ENCODE assay signal across 1 cellular context in the genomic region with DNA sequence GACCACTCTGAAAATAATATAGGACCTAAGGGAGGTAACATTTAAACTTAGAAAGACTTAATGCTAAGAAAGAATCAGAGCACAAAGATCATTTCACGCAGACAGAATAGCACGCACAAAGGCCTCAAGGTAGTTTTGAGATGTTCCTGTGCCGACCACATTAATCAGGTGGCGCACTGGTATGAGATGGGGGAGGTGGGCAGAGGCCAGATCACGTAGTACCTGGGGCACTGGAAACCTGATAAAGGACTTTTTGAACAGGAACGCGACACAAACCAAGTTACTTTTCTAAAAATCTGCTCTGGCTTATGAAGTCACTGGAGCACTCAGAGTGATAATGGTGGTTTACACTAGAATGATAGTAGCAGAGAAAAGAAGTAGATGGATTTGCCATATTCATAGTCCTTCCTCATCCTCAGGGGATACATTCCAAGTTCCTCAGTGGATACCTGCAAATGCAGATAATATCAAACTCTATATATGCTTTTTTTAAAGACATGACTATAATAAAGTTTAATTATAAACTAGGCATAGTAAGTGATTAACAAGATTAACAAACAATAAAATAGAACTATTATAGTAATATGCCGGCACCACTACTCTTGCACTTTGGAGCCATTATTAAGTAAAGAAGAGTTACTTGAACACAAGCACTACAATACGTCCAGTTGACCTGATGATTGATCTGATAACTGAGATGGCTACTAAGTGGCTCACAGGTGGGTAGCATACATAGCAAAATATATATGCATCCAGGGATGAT.
TF ChIP-seq lines count a peak whose summit lies in the region.

No MANE protein-coding gene starts in this region.

TF ChIP-seq in HepG2, 621 proteins besides CTCF, POLR2A, EP300 and RAD21 (continued from another document):
- TF ChIP-seq ZNF496 (CRISPR knock-in tag; IDR thresholded peaks at IDR 0.05; ENCODE audit: insufficient replicate concordance) (no peak), ZNF7 (CRISPR knock-in tag; IDR thresholded peaks at IDR 0.05) (no peak), FOXO1 (CRISPR knock-in tag; IDR thresholded peaks at IDR 0.05) (no peak), ZNF589 (CRISPR knock-in tag; conservative IDR thresholded peaks at IDR 0.05) (no peak), RAD51 (IDR thresholded peaks at IDR 0.05; ENCODE audit: borderline replicate concordance) (no peak), ETV6 (CRISPR knock-in tag; conservative IDR thresholded peaks at IDR 0.05) (no peak), ARNT (IDR thresholded peaks at IDR 0.05) (no peak), CREM (IDR thresholded peaks at IDR 0.05) (no peak), CREM (CRISPR knock-in tag; IDR thresholded peaks at IDR 0.05) (no peak), BCL6 (CRISPR knock-in tag; IDR thresholded peaks at IDR 0.05) (no peak), KLF9 (CRISPR knock-in tag; IDR thresholded peaks at IDR 0.05; ENCODE audit: low read depth) (no peak)
- TF ChIP-seq, protein P1, sequence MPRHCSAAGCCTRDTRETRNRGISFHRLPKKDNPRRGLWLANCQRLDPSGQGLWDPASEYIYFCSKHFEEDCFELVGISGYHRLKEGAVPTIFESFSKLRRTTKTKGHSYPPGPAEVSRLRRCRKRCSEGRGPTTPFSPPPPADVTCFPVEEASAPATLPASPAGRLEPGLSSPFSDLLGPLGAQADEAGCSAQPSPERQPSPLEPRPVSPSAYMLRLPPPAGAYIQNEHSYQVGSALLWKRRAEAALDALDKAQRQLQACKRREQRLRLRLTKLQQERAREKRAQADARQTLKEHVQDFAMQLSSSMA (CRISPR knock-in tag; IDR thresholded peaks at IDR 0.05), result no peak
- TF ChIP-seq, protein P2, sequence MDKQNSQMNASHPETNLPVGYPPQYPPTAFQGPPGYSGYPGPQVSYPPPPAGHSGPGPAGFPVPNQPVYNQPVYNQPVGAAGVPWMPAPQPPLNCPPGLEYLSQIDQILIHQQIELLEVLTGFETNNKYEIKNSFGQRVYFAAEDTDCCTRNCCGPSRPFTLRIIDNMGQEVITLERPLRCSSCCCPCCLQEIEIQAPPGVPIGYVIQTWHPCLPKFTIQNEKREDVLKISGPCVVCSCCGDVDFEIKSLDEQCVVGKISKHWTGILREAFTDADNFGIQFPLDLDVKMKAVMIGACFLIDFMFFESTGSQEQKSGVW (CRISPR knock-in tag; IDR thresholded peaks at IDR 0.05; ENCODE audit: borderline replicate concordance), result no peak
- TF ChIP-seq, protein P3, sequence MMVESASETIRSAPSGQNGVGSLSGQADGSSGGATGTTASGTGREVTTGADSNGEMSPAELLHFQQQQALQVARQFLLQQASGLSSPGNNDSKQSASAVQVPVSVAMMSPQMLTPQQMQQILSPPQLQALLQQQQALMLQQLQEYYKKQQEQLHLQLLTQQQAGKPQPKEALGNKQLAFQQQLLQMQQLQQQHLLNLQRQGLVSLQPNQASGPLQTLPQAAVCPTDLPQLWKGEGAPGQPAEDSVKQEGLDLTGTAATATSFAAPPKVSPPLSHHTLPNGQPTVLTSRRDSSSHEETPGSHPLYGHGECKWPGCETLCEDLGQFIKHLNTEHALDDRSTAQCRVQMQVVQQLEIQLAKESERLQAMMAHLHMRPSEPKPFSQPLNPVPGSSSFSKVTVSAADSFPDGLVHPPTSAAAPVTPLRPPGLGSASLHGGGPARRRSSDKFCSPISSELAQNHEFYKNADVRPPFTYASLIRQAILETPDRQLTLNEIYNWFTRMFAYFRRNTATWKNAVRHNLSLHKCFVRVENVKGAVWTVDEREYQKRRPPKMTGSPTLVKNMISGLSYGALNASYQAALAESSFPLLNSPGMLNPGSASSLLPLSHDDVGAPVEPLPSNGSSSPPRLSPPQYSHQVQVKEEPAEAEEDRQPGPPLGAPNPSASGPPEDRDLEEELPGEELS (CRISPR knock-in tag; IDR thresholded peaks at IDR 0.05), result no peak
TF ChIP-seq in HepG2: peak in this region for 0.
